2 cellular contexts compared by ENCODE assay signal in genomic region chr19:17376935-17377600, GRCh38.
TF ChIP-seq lines count a peak whose summit lies in the region.

TSS of gene PLVAP (minus strand) at chr19:17377342. CDS start at chr19:17377288, 54 bp downstream.

TF ChIP-seq in IMR-90, 13 proteins besides CTCF, POLR2A, EP300 and RAD21:
- TF ChIP-seq CHD1 (IDR thresholded peaks at IDR 0.05; ENCODE audit: low read depth, low read length) (no peak), NFE2L2 (IDR thresholded peaks at IDR 0.05; ENCODE audit: low read depth, low read length) (no peak), MXI1 (IDR thresholded peaks at IDR 0.05; ENCODE audit: borderline replicate concordance, low read depth, low read length) (no peak), SMC3 (IDR thresholded peaks at IDR 0.05; ENCODE audit: low read depth, low read length) (no peak), RCOR1 (IDR thresholded peaks at IDR 0.05; ENCODE audit: insufficient replicate concordance, low read length) (no peak), FOS (IDR thresholded peaks at IDR 0.05; ENCODE audit: low read depth, low read length) (no peak), BHLHE40 (IDR thresholded peaks at IDR 0.05; ENCODE audit: low read depth, low read length) (no peak), RFX5 (IDR thresholded peaks at IDR 0.05; ENCODE audit: low read depth, low read length) (no peak), CEBPB (IDR thresholded peaks at IDR 0.05; ENCODE audit: low read depth, low read length) (no peak), MAFK (IDR thresholded peaks at IDR 0.05; ENCODE audit: low read depth, low read length) (no peak), MAZ (IDR thresholded peaks at IDR 0.05; ENCODE audit: borderline replicate concordance, low read depth, low read length) (no peak)
- TF ChIP-seq, protein P1, sequence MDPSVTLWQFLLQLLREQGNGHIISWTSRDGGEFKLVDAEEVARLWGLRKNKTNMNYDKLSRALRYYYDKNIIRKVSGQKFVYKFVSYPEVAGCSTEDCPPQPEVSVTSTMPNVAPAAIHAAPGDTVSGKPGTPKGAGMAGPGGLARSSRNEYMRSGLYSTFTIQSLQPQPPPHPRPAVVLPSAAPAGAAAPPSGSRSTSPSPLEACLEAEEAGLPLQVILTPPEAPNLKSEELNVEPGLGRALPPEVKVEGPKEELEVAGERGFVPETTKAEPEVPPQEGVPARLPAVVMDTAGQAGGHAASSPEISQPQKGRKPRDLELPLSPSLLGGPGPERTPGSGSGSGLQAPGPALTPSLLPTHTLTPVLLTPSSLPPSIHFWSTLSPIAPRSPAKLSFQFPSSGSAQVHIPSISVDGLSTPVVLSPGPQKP (IDR thresholded peaks at IDR 0.05; ENCODE audit: borderline replicate concordance, low read depth, low read length), result no peak
- TF ChIP-seq, protein P2, sequence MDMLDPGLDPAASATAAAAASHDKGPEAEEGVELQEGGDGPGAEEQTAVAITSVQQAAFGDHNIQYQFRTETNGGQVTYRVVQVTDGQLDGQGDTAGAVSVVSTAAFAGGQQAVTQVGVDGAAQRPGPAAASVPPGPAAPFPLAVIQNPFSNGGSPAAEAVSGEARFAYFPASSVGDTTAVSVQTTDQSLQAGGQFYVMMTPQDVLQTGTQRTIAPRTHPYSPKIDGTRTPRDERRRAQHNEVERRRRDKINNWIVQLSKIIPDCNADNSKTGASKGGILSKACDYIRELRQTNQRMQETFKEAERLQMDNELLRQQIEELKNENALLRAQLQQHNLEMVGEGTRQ (IDR thresholded peaks at IDR 0.05; ENCODE audit: low read depth, low read length), result no peak
TF ChIP-seq in IMR-90: peak in this region for 0.

TF ChIP-seq in H1, 55 proteins besides CTCF, POLR2A, EP300 and RAD21:
- no peak for TF ChIP-seq SRF (IDR thresholded peaks at IDR 0.05; ENCODE audit: low read depth, low read length)
TF ChIP-seq in H1: peak in this region for 0.
